In the genomic region with DNA sequence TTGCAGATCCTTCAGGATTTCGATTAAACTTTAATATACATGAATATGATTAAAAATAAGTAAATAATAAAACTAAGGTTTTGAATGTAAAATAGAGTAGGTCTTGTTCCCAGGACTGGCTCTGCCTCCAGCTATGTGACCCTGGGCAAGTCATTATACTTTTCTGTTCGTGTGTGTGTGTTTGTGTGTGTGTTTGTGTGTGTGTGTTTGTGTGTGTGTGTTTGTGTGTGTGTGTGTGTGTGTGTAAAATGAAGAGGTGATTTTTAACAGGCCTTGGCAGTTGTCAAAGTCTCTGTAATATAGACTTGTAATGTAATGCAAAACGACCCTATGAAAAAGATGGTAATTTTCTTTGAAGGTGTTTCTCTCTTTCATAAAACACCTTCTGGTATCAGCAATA, we compare ENCODE assay signal across 23 cellular contexts.
A peak's percentile ranks its signal among the peaks of the same experiment; 100 is the strongest.
DNase-seq lines count a peak whose midpoint lies in the region; ATAC-seq and TF ChIP-seq lines count a peak whose summit lies in the region.
"Had no signal": no experiment of that assay in that cellular context is flagged by ENCODE, and none has a peak within 500 bp of the region (broad histone marks: within the 10 kb centered on the region; RNA-seq: fewer than 3 reads in every experiment).

No MANE protein-coding gene starts in this region.

- WGBS in adrenal gland, 4 donors, result 62 to 79% (median 69%) methylated on average over 3 of the region's 3 CpGs

- no peaks in the 10 kb centered on the region for H3K79me2 ChIP-seq in MM.1S (ENCODE audit: low read length)

- DNase-seq in MM.1S (no peak), WTC11 (ENCODE audit: low spot score) (no peak), nephron progenitor cell (no peak), HT-29 (ENCODE audit: low spot score) (no peak), adrenal gland (no peak)
- DNase-seq: activated CD4-positive, alpha-beta T cell treated with anti-CD3 and anti-CD28 coated beads, Interleukin-2, amount 10 ng/mL, durations not matched to agents 24 days and 14 days; activated naive CD4-positive, alpha-beta T cell treated with anti-CD3 and anti-CD28 coated beads, Interleukin-2, amount 50 U/mL, for 16 hours; activated T-cell treated with anti-CD3 and anti-CD28 coated beads, Interleukin-2, amount 50 U/mL, for 72 hours; Calu3; central memory CD4-positive, alpha-beta T cell; NCI-H146; NCI-H446 treated with DMSO at 0.1 percent for 48 hours; occipital lobe; Peyer's patch; retina had no signal

- H3K36me3 Mint-ChIP-seq in WTC11, result no peaks in the 10 kb centered on the region
- no peaks in the 10 kb centered on the region for H3K36me3 Mint-ChIP-seq in nephron progenitor cell (ENCODE audit: low read depth)
- H3K36me3 Mint-ChIP-seq: stimulated activated effector memory CD8-positive, alpha-beta T cell treated with anti-CD3 and anti-CD28 coated beads, Interleukin-12 subunit alpha, Interleukin-12 subunit beta, amount 100 ng/mL, for 72 hours had no signal

- no peak overlapping the region for H3K27ac ChIP-seq in BLaER1
- no peak overlapping the region for H3K27ac ChIP-seq in MM.1S (ENCODE audit: low read length)
- H3K27ac ChIP-seq in adrenal gland, result no peak overlapping the region
- H3K27ac ChIP-seq: C4-2B, Peyer's patch, SK-N-MC, suprapubic skin had no signal

- intact Hi-C loops in adrenal gland (cut with DNase I), result no loop called here

- H3K9me3 ChIP-seq in BLaER1 (no peaks in the 10 kb centered on the region), MM.1S (replicated peaks; ENCODE audit: insufficient read depth, low read length) (no peaks in the 10 kb centered on the region), adrenal gland (replicated peaks in 1 of 3) (no peaks in the 10 kb centered on the region)
- H3K9me3 ChIP-seq: HAP-1, Peyer's patch, suprapubic skin had no signal

- no peaks in the 10 kb centered on the region for H3K36me3 ChIP-seq in BLaER1
- H3K36me3 ChIP-seq in MM.1S (replicated peaks; ENCODE audit: insufficient read depth, low read length), result no peaks in the 10 kb centered on the region
- H3K36me3 ChIP-seq in adrenal gland (replicated peaks in 1 of 2), result no peaks in the 10 kb centered on the region
- H3K36me3 ChIP-seq: HAP-1, Peyer's patch, suprapubic skin had no signal

- H3F3A ChIP-seq in MM.1S (ENCODE audit: insufficient read depth, low read length), result peaks cover 9% of the 10 kb centered on the region

- H3K4me1 ChIP-seq in BLaER1 (peaks cover 9% of the 10 kb centered on the region; the same call in 1 of the 2 replicates), MM.1S (ENCODE audit: low read length) (peaks cover 27% of the 10 kb centered on the region), adrenal gland (replicated peaks in 1 of 2) (no peaks in the 10 kb centered on the region)
- H3K4me1 ChIP-seq: Peyer's patch had no signal

- H3K4me3 Mint-ChIP-seq in WTC11 (no peak overlapping the region), nephron progenitor cell (no peak overlapping the region)
- H3K4me3 Mint-ChIP-seq: activated CD4-positive, alpha-beta T cell treated with anti-CD3 and anti-CD28 coated beads, Interleukin-2, amount 10 ng/mL, durations not matched to agents 24 days and 14 days; activated T-cell treated with anti-CD3 and anti-CD28 coated beads, Interleukin-2, amount 50 U/mL, for 72 hours; stimulated activated effector memory CD8-positive, alpha-beta T cell treated with anti-CD3 and anti-CD28 coated beads, Interleukin-12 subunit alpha, Interleukin-12 subunit beta, amount 100 ng/mL, for 72 hours had no signal

- H3K27ac Mint-ChIP-seq in WTC11, result peak overlapping the region; percentile 77
- peak overlapping the region; percentile 55 for H3K27ac Mint-ChIP-seq in nephron progenitor cell
- H3K27ac Mint-ChIP-seq: activated CD4-positive, alpha-beta T cell treated with anti-CD3 and anti-CD28 coated beads, Interleukin-2, amount 10 ng/mL, durations not matched to agents 24 days and 14 days; activated T-cell treated with anti-CD3 and anti-CD28 coated beads, Interleukin-2, amount 50 U/mL, for 72 hours; stimulated activated effector memory CD8-positive, alpha-beta T cell treated with anti-CD3 and anti-CD28 coated beads, Interleukin-12 subunit alpha, Interleukin-12 subunit beta, amount 100 ng/mL, for 72 hours had no signal

- H3K9ac ChIP-seq in BLaER1 (no peak overlapping the region), MM.1S (ENCODE audit: low read length) (no peak overlapping the region; the same call in 1 of the 2 replicates)

- H3K9me3 Mint-ChIP-seq in WTC11 (no peaks in the 10 kb centered on the region), nephron progenitor cell (no peaks in the 10 kb centered on the region)
- H3K9me3 Mint-ChIP-seq: activated CD4-positive, alpha-beta T cell treated with anti-CD3 and anti-CD28 coated beads, Interleukin-2, amount 10 ng/mL, durations not matched to agents 24 days and 14 days had no signal

- H3K27me3 ChIP-seq in BLaER1 (no peaks in the 10 kb centered on the region), MM.1S (replicated peaks; ENCODE audit: insufficient read depth, low read length) (no peaks in the 10 kb centered on the region), adrenal gland (no peaks in the 10 kb centered on the region)
- H3K27me3 ChIP-seq: Peyer's patch, suprapubic skin had no signal

- POLR2A ChIA-PET in WTC11 (lab: Charles Lee), result interaction anchor here (0.6 kb wide), 1 partner anchor 26 kb away, joined by 4 read pairs; no protein-coding TSS in a partner anchor

- ATAC-seq in WTC11, result no peak
- ATAC-seq in HG03439 (IDR thresholded peaks at IDR 0.05; ENCODE audit: unreplicated experiment), result no peak
- ATAC-seq in GM21447 (IDR thresholded peaks at IDR 0.05; ENCODE audit: unreplicated experiment), result no peak
- ATAC-seq: activated T-cell treated with anti-CD3 and anti-CD28 coated beads, Interleukin-2, amount 50 U/mL, for 72 hours; stimulated activated effector memory CD8-positive, alpha-beta T cell treated with anti-CD3 and anti-CD28 coated beads, Interleukin-12 subunit alpha, Interleukin-12 subunit beta, amount 100 ng/mL, for 72 hours had no signal

- TF ChIP-seq CTCF in MM.1S (IDR thresholded peaks at IDR 0.05; ENCODE audit: low read length), result no peak
- TF ChIP-seq CTCF in WTC11 (IDR thresholded peaks at IDR 0.05), result no peak
- TF ChIP-seq CTCF in nephron progenitor cell (IDR thresholded peaks at IDR 0.05), result no peak
- TF ChIP-seq CTCF in adrenal gland (IDR thresholded peaks at IDR 0.05), result no peak

- CTCF ChIA-PET in WTC11 (lab: Charles Lee), result no interaction called here

- no peaks in the 10 kb centered on the region for H3K9me2 ChIP-seq in MM.1S (replicated peaks; ENCODE audit: insufficient read depth, low read length)

- TF ChIP-seq POLR2A in adrenal gland (IDR thresholded peaks at IDR 0.05), result no peak

- H3K4me2 ChIP-seq in BLaER1 (peak overlapping the region; percentile 33; the same call in 1 of the 2 replicates), MM.1S (ENCODE audit: low read depth, low read length) (peak overlapping the region; percentile 74; the same call in 1 of the 2 replicates)

- H3K4me3 ChIP-seq in BLaER1 (no peak overlapping the region), MM.1S (ENCODE audit: low read length) (peak overlapping the region; percentile 4; the same call in 1 of the 2 replicates), adrenal gland (no peak overlapping the region)
- H3K4me3 ChIP-seq: HAP-1, Peyer's patch, SK-N-MC, suprapubic skin had no signal

- H2AFZ ChIP-seq in MM.1S (ENCODE audit: low read length), result peak overlapping the region; percentile 40; the same call in 1 of the 2 replicates

- peaks cover 57% of the 10 kb centered on the region for H3K4me1 Mint-ChIP-seq in WTC11
- H3K4me1 Mint-ChIP-seq in nephron progenitor cell, result peaks cover 34% of the 10 kb centered on the region
- H3K4me1 Mint-ChIP-seq: activated CD4-positive, alpha-beta T cell treated with anti-CD3 and anti-CD28 coated beads, Interleukin-2, amount 10 ng/mL, durations not matched to agents 24 days and 14 days; stimulated activated effector memory CD8-positive, alpha-beta T cell treated with anti-CD3 and anti-CD28 coated beads, Interleukin-12 subunit alpha, Interleukin-12 subunit beta, amount 100 ng/mL, for 72 hours had no signal

- no peaks in the 10 kb centered on the region for H3K27me3 Mint-ChIP-seq in WTC11 (ENCODE audit: low read depth)
- H3K27me3 Mint-ChIP-seq in nephron progenitor cell (ENCODE audit: low read depth, poor library complexity), result peaks cover 3% of the 10 kb centered on the region
- H3K27me3 Mint-ChIP-seq: activated CD4-positive, alpha-beta T cell treated with anti-CD3 and anti-CD28 coated beads, Interleukin-2, amount 10 ng/mL, durations not matched to agents 24 days and 14 days had no signal

- no peaks in the 10 kb centered on the region for H4K20me1 ChIP-seq in BLaER1
- H4K20me1 ChIP-seq in MM.1S (ENCODE audit: insufficient read depth, low read length), result no peaks in the 10 kb centered on the region

TF ChIP-seq in WTC11, 78 proteins besides CTCF, POLR2A, EP300 and RAD21 (continues in another document):
- TF ChIP-seq HMGA2 (CRISPR knock-in tag; IDR thresholded peaks at IDR 0.05) (no peak), ZBTB21 (CRISPR knock-in tag; IDR thresholded peaks at IDR 0.05; ENCODE audit: borderline replicate concordance) (no peak), CREM (CRISPR knock-in tag; IDR thresholded peaks at IDR 0.05) (no peak), NR3C1 (CRISPR knock-in tag; conservative IDR thresholded peaks at IDR 0.05; ENCODE audit: low read depth) (no peak)
- TF ChIP-seq, protein P1, sequence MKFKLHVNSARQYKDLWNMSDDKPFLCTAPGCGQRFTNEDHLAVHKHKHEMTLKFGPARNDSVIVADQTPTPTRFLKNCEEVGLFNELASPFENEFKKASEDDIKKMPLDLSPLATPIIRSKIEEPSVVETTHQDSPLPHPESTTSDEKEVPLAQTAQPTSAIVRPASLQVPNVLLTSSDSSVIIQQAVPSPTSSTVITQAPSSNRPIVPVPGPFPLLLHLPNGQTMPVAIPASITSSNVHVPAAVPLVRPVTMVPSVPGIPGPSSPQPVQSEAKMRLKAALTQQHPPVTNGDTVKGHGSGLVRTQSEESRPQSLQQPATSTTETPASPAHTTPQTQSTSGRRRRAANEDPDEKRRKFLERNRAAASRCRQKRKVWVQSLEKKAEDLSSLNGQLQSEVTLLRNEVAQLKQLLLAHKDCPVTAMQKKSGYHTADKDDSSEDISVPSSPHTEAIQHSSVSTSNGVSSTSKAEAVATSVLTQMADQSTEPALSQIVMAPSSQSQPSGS (CRISPR knock-in tag; IDR thresholded peaks at IDR 0.05; ENCODE audit: borderline replicate concordance, low read depth), result no peak
